In genomic region chr1:35454175-35454574, GRCh38 we compare ENCODE assay signal across 15 cellular contexts.
DNase-seq lines count a peak whose midpoint lies in the region; ATAC-seq and TF ChIP-seq lines count a peak whose summit lies in the region.
"Had no signal": no experiment of that assay in that cellular context is flagged by ENCODE, and none has a peak within 500 bp of the region (broad histone marks: within the 10 kb centered on the region; RNA-seq: fewer than 3 reads in every experiment).

No MANE protein-coding gene starts in this region.

- H3K4me1 ChIP-seq in sigmoid colon = peaks cover 0 to 38% (median 28%) of the 10 kb centered on the region in 4 donors
- H3K4me1 ChIP-seq: A549 had no signal

- H3K36me3 ChIP-seq in sigmoid colon = peaks cover 0 to 45% (median 10%) of the 10 kb centered on the region in 4 donors

- no peaks in the 10 kb centered on the region for H3K9me3 ChIP-seq in sigmoid colon
- H3K9me3 ChIP-seq: A549, lower lobe of right lung had no signal

- TF ChIP-seq POLR2A in NB4 (IDR thresholded peaks at IDR 0.05; ENCODE audit: extremely low read depth, insufficient read length) (no peak), sigmoid colon (IDR thresholded peaks at IDR 0.05) (no peak)

- H3K4me3 ChIP-seq in NB4 (ENCODE audit: low read depth, low read length) = peak overlapping the region; percentile 12
- no peak overlapping the region for H3K4me3 ChIP-seq in choroid plexus epithelial cell (ENCODE audit: low read depth, low read length)
- H3K4me3 ChIP-seq in sigmoid colon = no peak overlapping the region
- H3K4me3 ChIP-seq: A549, lower lobe of right lung had no signal

- no peak for TF ChIP-seq CTCF in NB4 (IDR thresholded peaks at IDR 0.05; ENCODE audit: low read depth, low read length)
- TF ChIP-seq CTCF in choroid plexus epithelial cell (conservative IDR thresholded peaks at IDR 0.05; ENCODE audit: low read depth, low read length) = no peak
- no peak for TF ChIP-seq CTCF in sigmoid colon (IDR thresholded peaks at IDR 0.05)

- no peaks in the 10 kb centered on the region for H3K27me3 ChIP-seq in sigmoid colon

- TF ChIP-seq EP300 in sigmoid colon (IDR thresholded peaks at IDR 0.05) = no peak

- intact Hi-C loops in sigmoid colon (cut with DNase I) = loop anchor here (5.0 kb wide), 1 partner anchor 263 kb away; the partner anchor contains the start of gene C1orf216

- H3K27ac ChIP-seq in sigmoid colon = peak overlapping the region; percentile 8 to 45 (median 23)
- H3K27ac ChIP-seq: A549, KMS-11 had no signal

- ATAC-seq in HG03175 (IDR thresholded peaks at IDR 0.05; ENCODE audit: unreplicated experiment) = no peak

- DNase-seq in SKM-1 treated with dmso at 0.1 percent for 144 hours (lab: John Stamatoyannopoulos, UW; ENCODE audit: unreplicated experiment) = peak; percentile 48
- no peak for DNase-seq in SKM-1 (lab: John Stamatoyannopoulos, UW; ENCODE audit: unreplicated experiment)
- DNase-seq in NB4 (ENCODE audit: low read depth) = peak; percentile 91
- DNase-seq in choroid plexus epithelial cell (ENCODE audit: low read depth) = peak; percentile 26
- DNase-seq in sigmoid colon = no peak
- no peak for DNase-seq in NCI-H345 (lab: John Stamatoyannopoulos, UW)
- no peak for DNase-seq in 8988T
- DNase-seq: activated CD4-positive, alpha-beta T cell treated with anti-CD3 and anti-CD28 coated beads for 4 hours; activated gamma-delta T cell treated with Interleukin-2 at 50 U/mL for 16 hours; lower lobe of right lung; NCI-H187 treated with DMSO at 0.1 percent for 48 hours; SW 1271 had no signal

- WGBS in sigmoid colon, 2 donors = 91 to 94% methylated on average over 4 of the region's 4 CpGs

Comparison
In these comparisons a context has a peak if more than half of its experiments do, and no peak if none do; other contexts are left out.
1. DNase-seq: peak in SKM-1 treated with dmso at 0.1 percent for 144 hours (single experiment), NB4 (single experiment) and choroid plexus epithelial cell (single experiment); none in SKM-1 (single experiment), sigmoid colon (single experiment), NCI-H345 (single experiment) and 8988T (single experiment).